In genomic region chr15:68814596-68814995, GRCh38 we compare ENCODE assay signal across 1 cellular context.
A peak's percentile ranks its signal among the peaks of the same experiment; 100 is the strongest.
TF ChIP-seq lines count a peak whose summit lies in the region.

No MANE protein-coding gene starts in this region.

TF ChIP-seq in K562, 482 proteins besides CTCF, POLR2A, EP300 and RAD21 (continued from another document):
- TF ChIP-seq CREB3L1 (IDR thresholded peaks at IDR 0.05; ENCODE audit: borderline replicate concordance, low read depth) (0 out of 2 replicates have a peak, but pooled peaks have one; percentile 45), XRCC5 (IDR thresholded peaks at IDR 0.05; ENCODE audit: low read depth, low read length) (no peak)
